In genomic region chr1:108643492-108644333, GRCh38 we compare ENCODE assay signal across 8 cellular contexts. TPM values are rescaled to one million over a fixed set of nuclear protein-coding genes. Genes with fewer than 3 reads are reported as not detected.
DNase-seq lines count a peak whose midpoint lies in the region; ATAC-seq and TF ChIP-seq lines count a peak whose summit lies in the region.

No MANE protein-coding gene starts in this region.

- H3K9me2 ChIP-seq in GM23338 (ENCODE audit: insufficient read depth), result no peaks in the 10 kb centered on the region

- ATAC-seq in GM23338 (peak; percentile 76), HG03571 (IDR thresholded peaks at IDR 0.05; ENCODE audit: unreplicated experiment) (no peak)

- no peaks in the 10 kb centered on the region for H3K9me3 Mint-ChIP-seq in GM23338
- H3K9me3 Mint-ChIP-seq in T-helper 2 cell treated with Interferon-gamma antibody and Interleukin-4, amounts not matched to agents 5 μg/mL and 100 μg/mL, for 36 hours, result peaks cover 15% of the 10 kb centered on the region

- H3K4me1 ChIP-seq in GM23338 (ENCODE audit: insufficient read depth) (no peaks in the 10 kb centered on the region), testis (peaks cover 14% of the 10 kb centered on the region)

- DNase-seq in DMS 273 treated with DMSO at 0.1 percent for 48 hours (lab: John Stamatoyannopoulos, UW), result peak; percentile 3
- peak; percentile 80 for DNase-seq in GM23338 (ENCODE audit: low spot score)
- peak; percentile 6 for DNase-seq in NCI-H2029 (lab: John Stamatoyannopoulos, UW)
- DNase-seq in T-helper 2 cell treated with Interferon-gamma antibody and Interleukin-4, amounts not matched to agents 5 μg/mL and 100 μg/mL, for 36 hours (ENCODE audit: low spot score), result peak; percentile 44
- peak in 3 of 10 donors; percentile 18 to 67 (median 57) for DNase-seq in dorsolateral prefrontal cortex
- peak; percentile 74 for DNase-seq in medulla oblongata (ENCODE audit: extremely low spot score)
- peak; percentile 76 for DNase-seq in testis

- H3K4me3 Mint-ChIP-seq in GM23338, result no peak overlapping the region
- peak overlapping the region; percentile 31 for H3K4me3 Mint-ChIP-seq in T-helper 2 cell treated with Interferon-gamma antibody and Interleukin-4, amounts not matched to agents 5 μg/mL and 100 μg/mL, for 36 hours

- no peaks in the 10 kb centered on the region for H3K9me3 ChIP-seq in testis

- H3K4me3 ChIP-seq in GM23338, result no peak overlapping the region
- no peak overlapping the region for H3K4me3 ChIP-seq in dorsolateral prefrontal cortex
- H3K4me3 ChIP-seq in testis, result no peak overlapping the region

- WGBS in testis, 2 donors, result 40 to 52% methylated on average over 3 of the region's 3 CpGs

- H3K36me3 Mint-ChIP-seq in GM23338 (ENCODE audit: low read depth), result peaks cover 4% of the 10 kb centered on the region; the same call in 2 of the 3 replicates
- peaks cover 41% of the 10 kb centered on the region for H3K36me3 Mint-ChIP-seq in T-helper 2 cell treated with Interferon-gamma antibody and Interleukin-4, amounts not matched to agents 5 μg/mL and 100 μg/mL, for 36 hours (ENCODE audit: low read depth)

- H3F3A ChIP-seq in GM23338 (replicated peaks; ENCODE audit: low read depth), result no peaks in the 10 kb centered on the region

- no peak overlapping the region for H2AFZ ChIP-seq in GM23338

- no peaks in the 10 kb centered on the region for H4K20me1 ChIP-seq in GM23338 (replicated peaks; ENCODE audit: insufficient read depth)

- H3K79me2 ChIP-seq in GM23338 (replicated peaks; ENCODE audit: insufficient read depth), result no peaks in the 10 kb centered on the region

- no peak overlapping the region for H3K4me2 ChIP-seq in GM23338

- H3K27me3 ChIP-seq in GM23338 (ENCODE audit: insufficient read depth) (no peaks in the 10 kb centered on the region), dorsolateral prefrontal cortex (no peaks in the 10 kb centered on the region), testis (no peaks in the 10 kb centered on the region)

- no peak for TF ChIP-seq POLR2A in testis (IDR thresholded peaks at IDR 0.05)

- no peak overlapping the region for H3K27ac ChIP-seq in GM23338 (ENCODE audit: low read depth)
- H3K27ac ChIP-seq in dorsolateral prefrontal cortex, result peak overlapping the region in 4 of 59 donors; percentile 7 to 68 (median 23)
- no peak overlapping the region for H3K27ac ChIP-seq in testis

- peaks cover 2% of the 10 kb centered on the region for H3K27me3 Mint-ChIP-seq in GM23338 (ENCODE audit: insufficient read depth, low read depth, poor library complexity)
- no peaks in the 10 kb centered on the region for H3K27me3 Mint-ChIP-seq in T-helper 2 cell treated with Interferon-gamma antibody and Interleukin-4, amounts not matched to agents 5 μg/mL and 100 μg/mL, for 36 hours (ENCODE audit: low read depth)

- intact Hi-C loops in dorsolateral prefrontal cortex (cut with DNase I), result loop anchor here (2.0 to 5.0 kb wide), 2 partner anchors 131 kb away; no protein-coding TSS in a partner anchor
- intact Hi-C loops in testis (cut with DNase I; ENCODE audit: low total_unique reads), result no loop called here

- H3K36me3 ChIP-seq in GM23338 (ENCODE audit: insufficient read depth) (no peaks in the 10 kb centered on the region), testis (ENCODE audit: low read depth, missing control alignments) (no peaks in the 10 kb centered on the region)

- peaks cover 9% of the 10 kb centered on the region for H3K4me1 Mint-ChIP-seq in GM23338
- peaks cover 67% of the 10 kb centered on the region for H3K4me1 Mint-ChIP-seq in T-helper 2 cell treated with Interferon-gamma antibody and Interleukin-4, amounts not matched to agents 5 μg/mL and 100 μg/mL, for 36 hours (ENCODE audit: low read depth)

- no peak overlapping the region for H3K27ac Mint-ChIP-seq in GM23338
- H3K27ac Mint-ChIP-seq in T-helper 2 cell treated with Interferon-gamma antibody and Interleukin-4, amounts not matched to agents 5 μg/mL and 100 μg/mL, for 36 hours, result peak overlapping the region; percentile 87

- TF ChIP-seq CTCF in GM23338 (conservative IDR thresholded peaks at IDR 0.05; ENCODE audit: low read depth in 2 of 2), result peak; percentile 78 to 81
- peak; percentile 23 to 82 (median 66) for TF ChIP-seq CTCF in dorsolateral prefrontal cortex (IDR thresholded peaks at IDR 0.05 in 54 of 56, conservative IDR thresholded peaks at IDR 0.05 in 2 of 56; ENCODE audit: low read depth in 1 of 56, partially characterized antibody in 56 of 56)
- TF ChIP-seq CTCF in testis (IDR thresholded peaks at IDR 0.05), result peak in 2 of 3 experiments; percentile 41 to 70

TF ChIP-seq in GM23338, 12 proteins besides CTCF, POLR2A, EP300 and RAD21 (continues in another document):
- no peak for TF ChIP-seq ZNF331 (CRISPR knock-in tag; IDR thresholded peaks at IDR 0.05; ENCODE audit: low read depth)
- TF ChIP-seq, protein P1, sequence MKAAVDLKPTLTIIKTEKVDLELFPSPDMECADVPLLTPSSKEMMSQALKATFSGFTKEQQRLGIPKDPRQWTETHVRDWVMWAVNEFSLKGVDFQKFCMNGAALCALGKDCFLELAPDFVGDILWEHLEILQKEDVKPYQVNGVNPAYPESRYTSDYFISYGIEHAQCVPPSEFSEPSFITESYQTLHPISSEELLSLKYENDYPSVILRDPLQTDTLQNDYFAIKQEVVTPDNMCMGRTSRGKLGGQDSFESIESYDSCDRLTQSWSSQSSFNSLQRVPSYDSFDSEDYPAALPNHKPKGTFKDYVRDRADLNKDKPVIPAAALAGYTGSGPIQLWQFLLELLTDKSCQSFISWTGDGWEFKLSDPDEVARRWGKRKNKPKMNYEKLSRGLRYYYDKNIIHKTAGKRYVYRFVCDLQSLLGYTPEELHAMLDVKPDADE (IDR thresholded peaks at IDR 0.05), result no peak
- no peak for TF ChIP-seq ZNF462 (CRISPR knock-in tag; IDR thresholded peaks at IDR 0.05)
- TF ChIP-seq ZNF114 (CRISPR knock-in tag; IDR thresholded peaks at IDR 0.05), result no peak

RNA-seq across cellular contexts. Expression of gene HENMT1, which starts 17.2 kb away (rescaled TPM):
- 7.0 and 9.7 TPM in 2 replicates for total RNA-seq in GM23338 (2014; rRNA removed; shearing (Covaris generic))
- polyA plus RNA-seq in GM23338 (2016; fragmentation: Nextera tagmentation; extraction: Ambion mirVana) (4.2 and 4.7 TPM in 2 replicates), testis (ENCODE audit: insufficient read depth, low read depth, low replicate concordance) (126 TPM)
- total RNA-seq in dorsolateral prefrontal cortex (10 to 100 TPM in 104 of 120 experiments, 1 to 10 TPM in 16; 6.1 to 22.0 (median 14.4) TPM), testis (10 to 100 TPM; 70.9 to 72.0 TPM)

RNA-seq across cellular contexts. Expression of gene PRPF38B, which starts 48.4 kb away (rescaled TPM):
- total RNA-seq in GM23338 (2014; rRNA removed; shearing (Covaris generic)), result 32.3 and 40.5 TPM in 2 replicates
- polyA plus RNA-seq in GM23338 (2016; fragmentation: Nextera tagmentation; extraction: Ambion mirVana) (74.2 and 86.4 TPM in 2 replicates), testis (ENCODE audit: insufficient read depth, low read depth, low replicate concordance) (8.6 TPM)
- total RNA-seq in dorsolateral prefrontal cortex (10 to 100 TPM; 22.4 to 46.1 (median 32.8) TPM), testis (10 to 100 TPM; 28.1 to 29.0 TPM)
